Comparison of ENCODE assay signal across 9 cellular contexts in the genomic region with DNA sequence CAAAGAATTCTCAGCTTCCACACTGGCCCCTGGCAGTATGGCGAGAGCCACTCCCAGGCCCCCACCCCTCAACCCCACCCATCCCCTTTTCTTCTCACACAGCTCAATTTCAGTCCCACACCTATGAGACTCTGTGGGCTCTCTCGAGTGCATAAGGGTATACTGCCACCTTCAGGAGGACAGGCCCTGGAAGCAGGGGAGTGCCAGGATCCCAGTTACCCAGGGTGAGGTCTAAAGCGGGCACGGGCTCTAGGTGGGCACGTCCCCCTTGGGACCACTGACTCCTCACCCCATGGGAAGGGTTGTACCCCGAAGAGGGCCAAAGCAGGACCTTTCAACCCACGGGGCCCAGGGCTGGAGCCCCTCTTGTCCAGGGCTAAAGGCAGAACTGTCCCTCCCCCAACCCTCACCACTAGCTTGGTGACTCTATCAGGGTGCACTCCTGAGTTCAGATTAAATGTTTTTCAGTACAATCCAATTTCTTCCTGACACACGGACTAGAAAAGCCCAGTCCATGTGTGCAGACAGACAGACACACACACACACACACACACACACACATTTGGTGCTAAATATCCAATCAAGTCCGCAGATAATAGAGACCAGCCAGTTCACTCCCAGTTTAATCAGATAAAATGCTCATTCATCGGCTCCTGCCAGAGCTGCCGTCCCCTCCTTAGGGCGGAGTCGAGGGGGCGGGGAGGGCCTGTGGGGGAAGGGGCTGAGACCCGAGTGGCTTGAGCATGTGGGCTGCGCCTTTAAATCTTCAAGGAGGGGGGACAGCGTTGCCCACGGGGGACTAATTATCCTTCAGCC. TPM values are rescaled to one million over a fixed set of nuclear protein-coding genes. Genes with fewer than 3 reads are reported as not detected.
DNase-seq lines count a peak whose midpoint lies in the region; ATAC-seq, FAIRE-seq and TF ChIP-seq lines count a peak whose summit lies in the region.
"Had no signal": no experiment of that assay in that cellular context is flagged by ENCODE, and none has a peak within 500 bp of the region (broad histone marks: within the 10 kb centered on the region; RNA-seq: fewer than 3 reads in every experiment).

No MANE protein-coding gene starts in this region.

- peaks cover 10% of the 10 kb centered on the region for H3K4me1 ChIP-seq in astrocyte (ENCODE audit: insufficient read depth, low read length)
- peaks cover 0 to 18% (median 6%) of the 10 kb centered on the region in 6 donors for H3K4me1 ChIP-seq in spleen

- 19 to 24% (median 21%) methylated on average over 13 to 18 of the region's 18 CpGs for WGBS in spleen, 5 donors

- H3K4me3 Mint-ChIP-seq in Calu3 (ENCODE audit: low read depth, unreplicated experiment) (no peak overlapping the region), astrocyte (ENCODE audit: unreplicated experiment) (no peak overlapping the region)

- BruUV-seq in Calu3 (replicated peaks; lab: Mats Ljungman, UMichigan): no TSS peak

- peak; percentile 71 for TF ChIP-seq CTCF in Calu3 (IDR thresholded peaks at IDR 0.05; ENCODE audit: unreplicated experiment)
- TF ChIP-seq CTCF in astrocyte (IDR thresholded peaks at IDR 0.05; ENCODE audit: insufficient read depth, low read depth, low read length): peak; percentile 63
- TF ChIP-seq CTCF in spleen (IDR thresholded peaks at IDR 0.05 in 8 of 11, conservative IDR thresholded peaks at IDR 0.05 in 3 of 11): peak; percentile 15 to 76 (median 61)

- TF ChIP-seq POLR2A in spleen (IDR thresholded peaks at IDR 0.05): no peak

- H3K9me3 Mint-ChIP-seq in Calu3 (ENCODE audit: low read depth, unreplicated experiment) (no peaks in the 10 kb centered on the region), astrocyte (ENCODE audit: unreplicated experiment) (no peaks in the 10 kb centered on the region)

- H3K27me3 ChIP-seq in astrocyte (ENCODE audit: insufficient read depth, low read length) (peaks cover 4% of the 10 kb centered on the region), spleen (replicated peaks in 1 of 7) (peaks cover 0 to 57% (median 0%) of the 10 kb centered on the region in 7 donors)

- H3K9me3 ChIP-seq in astrocyte (ENCODE audit: insufficient read depth, low read depth, low read length): no peaks in the 10 kb centered on the region
- H3K9me3 ChIP-seq in spleen: no peaks in the 10 kb centered on the region
- H3K9me3 ChIP-seq: neutrophil had no signal

- H3K4me2 ChIP-seq in astrocyte (ENCODE audit: low read length): peak overlapping the region; percentile 46

- H3K4me3 ChIP-seq in astrocyte (ENCODE audit: insufficient read depth, low read depth, low read length) (no peak overlapping the region), spleen (no peak overlapping the region)

- ATAC-seq in HG02763 (IDR thresholded peaks at IDR 0.05; ENCODE audit: unreplicated experiment) (no peak), GM19395 (IDR thresholded peaks at IDR 0.05; ENCODE audit: unreplicated experiment) (no peak)

- FAIRE-seq in astrocyte (lab: Jason Lieb, UNC): no peak

- H4K20me1 ChIP-seq in astrocyte (ENCODE audit: insufficient read depth, low read length): no peaks in the 10 kb centered on the region

- intact Hi-C loops in Calu3 (cut with micrococcal nuclease; ENCODE audit: unreplicated experiment): loop anchor here (1.0 to 5.0 kb wide), 2 partner anchors 181 to 256 kb away; no protein-coding TSS in a partner anchor
- intact Hi-C loops in spleen (cut with DNase I; ENCODE audit: low total_unique reads): loop anchor here (5.0 kb wide), 1 partner anchor 181 kb away; no protein-coding TSS in a partner anchor

- H3K27ac ChIP-seq in astrocyte (ENCODE audit: low read depth, low read length) (no peak overlapping the region), spleen (no peak overlapping the region)
- H3K27ac ChIP-seq: neutrophil had no signal

- H3K36me3 Mint-ChIP-seq in Calu3 (ENCODE audit: insufficient read depth, unreplicated experiment) (no peaks in the 10 kb centered on the region), astrocyte (ENCODE audit: low read depth, unreplicated experiment) (no peaks in the 10 kb centered on the region)

- no peak overlapping the region for H3K9ac ChIP-seq in astrocyte (ENCODE audit: low read length)

- H3K4me1 Mint-ChIP-seq in Calu3 (ENCODE audit: low read depth, unreplicated experiment): peaks cover 9% of the 10 kb centered on the region
- H3K4me1 Mint-ChIP-seq in astrocyte (ENCODE audit: low read depth, unreplicated experiment): peaks cover 19% of the 10 kb centered on the region

- peak overlapping the region; percentile 68 for H2AFZ ChIP-seq in astrocyte (ENCODE audit: low read depth, low read length)

- H3K27ac Mint-ChIP-seq in Calu3 (ENCODE audit: unreplicated experiment): no peak overlapping the region
- H3K27ac Mint-ChIP-seq in astrocyte (ENCODE audit: unreplicated experiment): no peak overlapping the region

- CTCF ChIA-PET in Calu3 (lab: Charles Lee): interaction anchor here (0.6 to 3.3 kb wide), 39 partner anchors 8 to 967 kb away, joined by 3 to 31 read pairs (median 6); partner anchors contain the start of genes CCDC33, ISLR2 and STRA6

- H3K27me3 Mint-ChIP-seq in Calu3 (ENCODE audit: unreplicated experiment) (peaks cover 100% of the 10 kb centered on the region), astrocyte (ENCODE audit: low read depth, unreplicated experiment) (peaks cover 66% of the 10 kb centered on the region)

- H3K36me3 ChIP-seq in astrocyte (ENCODE audit: insufficient read depth, low read length) (no peaks in the 10 kb centered on the region), spleen (no peaks in the 10 kb centered on the region)
- H3K36me3 ChIP-seq: neutrophil had no signal

- no peaks in the 10 kb centered on the region for H3K79me2 ChIP-seq in astrocyte (ENCODE audit: insufficient read depth, low read length)

- DNase-seq in Calu3 (peak; percentile 81), HK-2 (ENCODE audit: unreplicated experiment) (peak; percentile 36), NCI-H82 (lab: John Stamatoyannopoulos, UW) (peak; percentile 99), astrocyte (ENCODE audit: low read depth) (peak; percentile 44), hippocampal formation (lab: John Stamatoyannopoulos, UW) (peak; percentile 5 to 18), spleen (no peak)

RNA-seq across cellular contexts. Expression of gene CYP11A1, which starts 59.4 kb away (rescaled TPM):
- total RNA-seq in Calu3 (2022) (not detected in 2 replicates), astrocyte (0.43 and 0.60 TPM in 2 replicates), spleen (10 to 100 TPM in 1 of 7 donors, 1 to 10 TPM in 6; 3.2 to 14.3 (median 5.0) TPM)
- 1 to 10 TPM; 1.6 to 3.6 (median 1.7) TPM for polyA plus RNA-seq in spleen
